In the genomic region with DNA sequence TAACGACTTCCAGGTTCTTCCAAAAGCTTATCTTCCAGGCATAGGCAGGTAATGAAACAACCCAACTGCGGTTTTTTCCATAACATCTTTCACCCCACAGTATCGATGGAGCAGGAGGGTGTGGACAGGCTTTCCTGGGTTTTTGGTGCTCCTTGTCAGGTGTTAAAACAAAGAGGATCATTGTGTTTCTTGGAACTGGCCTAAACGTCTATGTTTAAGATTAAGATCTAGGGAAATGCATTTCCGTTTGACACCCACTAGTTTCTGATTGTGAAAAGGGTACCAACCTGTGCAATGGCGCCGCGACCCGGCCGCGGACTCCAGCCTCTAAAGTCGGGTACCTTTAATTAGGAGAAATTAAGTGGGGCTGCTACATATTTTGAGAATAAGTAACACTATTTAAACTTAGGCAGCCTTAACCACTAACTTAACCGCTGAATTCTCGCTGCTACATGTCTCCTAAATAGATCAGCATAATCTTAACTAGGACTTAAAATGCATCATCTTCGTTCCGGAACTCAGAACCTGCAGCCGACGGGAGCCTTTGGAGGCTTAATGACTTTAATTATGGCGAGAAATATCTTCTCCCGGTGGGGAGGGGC, we compare ENCODE assay signal across 8 cellular contexts. TPM values are rescaled to one million over a fixed set of nuclear protein-coding genes. Genes with fewer than 3 reads are reported as not detected.
DNase-seq lines count a peak whose midpoint lies in the region; ATAC-seq and TF ChIP-seq lines count a peak whose summit lies in the region.

No MANE protein-coding gene starts in this region.

- no peaks in the 10 kb centered on the region for H3K9me3 Mint-ChIP-seq in activated B cell treated with CpG ODN at 0.5 μM for 24 hours

- H4K20me1 ChIP-seq in HCT116 (ENCODE audit: insufficient read depth) (no peaks in the 10 kb centered on the region), smooth muscle cell (ENCODE audit: low read depth) (no peaks in the 10 kb centered on the region)

- H3K27ac ChIP-seq in HCT116 (ENCODE audit: low read depth, low read length) (peak overlapping the region; percentile 97), smooth muscle cell (ENCODE audit: low read depth) (peak overlapping the region; percentile 96)

- RAD21 ChIA-PET in HCT116 (lab: Charles Lee; ENCODE audit: low non-redundant PET in 1 of 2, low total read pairs in 2 of 2, uncharacterized antibody in 2 of 2, unreplicated experiment in 2 of 2): interaction anchor here (0.9 to 1.7 kb wide), 5 partner anchors 9 to 112 kb away, joined by 3 to 12 read pairs (median 5); no protein-coding TSS in a partner anchor

- peak overlapping the region; percentile 80 for H3K4me2 ChIP-seq in HCT116 (ENCODE audit: low read length)
- H3K4me2 ChIP-seq in smooth muscle cell: peak overlapping the region; percentile 86

- TF ChIP-seq CTCF in HCT116 (IDR thresholded peaks at IDR 0.05 in 2 of 3, conservative IDR thresholded peaks at IDR 0.05 in 1 of 3; ENCODE audit: borderline replicate concordance in 1 of 3, insufficient read depth in 1 of 3, low read depth in 2 of 3, low read length in 2 of 3): peak in 2 of 3 experiments; percentile 15 to 30; a peak in 1 of 6 replicates
- no peak for TF ChIP-seq CTCF in activated B cell treated with CpG ODN at 0.5 μM for 24 hours (IDR thresholded peaks at IDR 0.05)
- no peak for TF ChIP-seq CTCF in smooth muscle cell (IDR thresholded peaks at IDR 0.05; ENCODE audit: borderline replicate concordance, insufficient read depth, poor library complexity, severe bottlenecking)

- H3K9me2 ChIP-seq in HCT116 (ENCODE audit: insufficient read depth): no peaks in the 10 kb centered on the region

- POLR2A ChIA-PET in HCT116 (lab: Charles Lee) (interaction anchor here (0.8 to 2.5 kb wide), 5 partner anchors 26 to 147 kb away, joined by 3 to 16 read pairs (median 3); partner anchors contain the start of gene ZNRF3), activated B cell treated with CpG ODN at 0.5 μM for 24 hours (lab: Charles Lee) (no interaction called here)

- H3K27me3 ChIP-seq in HCT116 (ENCODE audit: insufficient read depth, low read length) (no peaks in the 10 kb centered on the region), iPS-15b (ENCODE audit: control insufficient read depth, insufficient read depth, low read length) (no peaks in the 10 kb centered on the region), smooth muscle cell (ENCODE audit: low read depth) (no peaks in the 10 kb centered on the region)

- 5% methylated on average over 20 of the region's 20 CpGs for WGBS in smooth muscle cell (ENCODE audit: low lambda C conversion rate)

- H3K36me3 ChIP-seq in HCT116 (ENCODE audit: control insufficient read depth in 1 of 2, insufficient read depth in 2 of 2, low read length in 2 of 2) (no peaks in the 10 kb centered on the region), iPS-15b (ENCODE audit: control insufficient read depth, insufficient read depth, low read length) (no peaks in the 10 kb centered on the region), smooth muscle cell (ENCODE audit: low read depth) (no peaks in the 10 kb centered on the region)

- ATAC-seq in HCT116 (peak; percentile 16), activated B cell treated with CpG ODN at 0.5 μM for 24 hours (ENCODE audit: low read depth) (no peak), HG02970 (IDR thresholded peaks at IDR 0.05; ENCODE audit: low FRiP score, unreplicated experiment) (no peak)

- H3K4me3 ChIP-seq in HCT116 (replicated peaks in 1 of 2; ENCODE audit: low read depth in 1 of 2, low read length in 2 of 2) (peak overlapping the region; percentile 45 to 57), iPS-15b (ENCODE audit: low read depth, low read length) (peak overlapping the region; percentile 59), smooth muscle cell (peak overlapping the region; percentile 50)

- H3K36me3 Mint-ChIP-seq in activated B cell treated with CpG ODN at 0.5 μM for 24 hours (ENCODE audit: low read depth): no peaks in the 10 kb centered on the region

- H3K27ac Mint-ChIP-seq in activated B cell treated with CpG ODN at 0.5 μM for 24 hours: no peak overlapping the region

- peak overlapping the region; percentile 67 for H3K4me3 Mint-ChIP-seq in activated B cell treated with CpG ODN at 0.5 μM for 24 hours

- peaks cover 6% of the 10 kb centered on the region for H3K4me1 Mint-ChIP-seq in activated B cell treated with CpG ODN at 0.5 μM for 24 hours

- H3K4me1 ChIP-seq in HCT116 (ENCODE audit: control insufficient read depth in 1 of 2, insufficient read depth in 2 of 2, low read length in 2 of 2) (peaks cover 52 to 64% of the 10 kb centered on the region in 2 experiments), iPS-15b (ENCODE audit: control insufficient read depth, insufficient read depth, low read length) (peaks cover 16% of the 10 kb centered on the region), smooth muscle cell (ENCODE audit: low read depth) (peaks cover 25% of the 10 kb centered on the region)

- intact Hi-C loops in HCT116 (cut with micrococcal nuclease) (loop anchor here (2.0 kb wide), 1 partner anchor 53 kb away; no protein-coding TSS in a partner anchor), activated B cell treated with CpG ODN at 0.5 μM for 24 hours (cut with micrococcal nuclease) (no loop called here)

- CTCF ChIA-PET in HCT116 (lab: Charles Lee) (interaction anchor here (0.5 to 2.0 kb wide), 5 partner anchors 10 to 174 kb away, joined by 3 to 26 read pairs (median 4); partner anchors contain the start of gene ZNRF3), activated B cell treated with CpG ODN at 0.5 μM for 24 hours (lab: Charles Lee) (no interaction called here)

- H2AFZ ChIP-seq in HCT116 (ENCODE audit: low read depth, low read length, poor library complexity, severe bottlenecking) (no peak overlapping the region), smooth muscle cell (ENCODE audit: low read depth) (no peak overlapping the region)

- H3F3A ChIP-seq in smooth muscle cell (ENCODE audit: low read depth): peaks cover 20% of the 10 kb centered on the region

- TF ChIP-seq POLR2A in HCT116 (IDR thresholded peaks at IDR 0.05; ENCODE audit: borderline replicate concordance, extremely low read depth, insufficient read depth, insufficient read length): no peak

- H3K79me2 ChIP-seq in HCT116 (ENCODE audit: insufficient read depth, low read length): peaks cover 13% of the 10 kb centered on the region; the same call in 1 of the 2 replicates
- no peaks in the 10 kb centered on the region for H3K79me2 ChIP-seq in smooth muscle cell (ENCODE audit: low read depth)

- BruUV-seq in HCT116 (replicated peaks; lab: Mats Ljungman, UMichigan): TSS peak; percentile 75

- H3K27me3 Mint-ChIP-seq in activated B cell treated with CpG ODN at 0.5 μM for 24 hours: peaks cover 48% of the 10 kb centered on the region

- DNase-seq in HCT116 (ENCODE audit: low read depth, low spot score) (peak; percentile 50), activated B cell treated with CpG ODN at 0.5 μM for 24 hours (no peak), smooth muscle cell (lab: John Stamatoyannopoulos, UW; ENCODE audit: unreplicated experiment) (no peak), T-helper 1 cell (no peak), hepatic stellate cell (ENCODE audit: low spot score) (no peak), NCI-H82 (lab: John Stamatoyannopoulos, UW) (no peak)

- H3K9me3 ChIP-seq in HCT116 (ENCODE audit: control insufficient read depth in 1 of 2, insufficient read depth in 1 of 2, low read depth in 1 of 2, low read length in 2 of 2) (no peaks in the 10 kb centered on the region), iPS-15b (ENCODE audit: control insufficient read depth, insufficient read depth, low read length) (no peaks in the 10 kb centered on the region), smooth muscle cell (replicated peaks; ENCODE audit: low read depth) (no peaks in the 10 kb centered on the region)

- TF ChIP-seq RAD21 in HCT116 (IDR thresholded peaks at IDR 0.05; ENCODE audit: low read depth): peak; percentile 69

- H3K9ac ChIP-seq in HCT116 (ENCODE audit: low read length) (peak overlapping the region; percentile 68), iPS-15b (ENCODE audit: low read depth, low read length) (peak overlapping the region; percentile 39), smooth muscle cell (ENCODE audit: low read depth) (peak overlapping the region; percentile 92)

TF ChIP-seq in HCT116, 20 proteins besides CTCF, POLR2A, EP300 and RAD21 (continues in another document):
- TF ChIP-seq TCF7L2 (IDR thresholded peaks at IDR 0.05; ENCODE audit: borderline replicate concordance, extremely low read depth, insufficient read depth, insufficient read length) (no peak), CBX3 (IDR thresholded peaks at IDR 0.05; ENCODE audit: low read depth) (peak; percentile 53; the same call in 1 of the 2 replicates), REST (IDR thresholded peaks at IDR 0.05; ENCODE audit: low read depth) (no peak)

RNA-seq across cellular contexts. Expression of gene C22orf31, which starts 31.5 kb away (rescaled TPM):
- not detected for total RNA-seq in HCT116 (2021; ENCODE audit: unreplicated experiment)
- polyA plus RNA-seq in HCT116 (2012): not detected in 2 replicates
- not detected in 2 replicates for total RNA-seq in activated B cell treated with CpG ODN at 0.5 μM for 24 hours
- not detected in 2 replicates for total RNA-seq in smooth muscle cell
- polyA plus RNA-seq in smooth muscle cell: not detected in 2 replicates

RNA-seq across cellular contexts. Expression of gene KREMEN1, which starts 42.7 kb away (rescaled TPM):
- total RNA-seq in HCT116 (2021; ENCODE audit: unreplicated experiment) (31.9 TPM), activated B cell treated with CpG ODN at 0.5 μM for 24 hours (not detected in 2 replicates), smooth muscle cell (6.8 and 7.8 TPM in 2 replicates)
- 15.5 and 17.5 TPM in 2 replicates for polyA plus RNA-seq in HCT116 (2012)
- polyA plus RNA-seq in smooth muscle cell: 6.0 and 9.9 TPM in 2 replicates

Comparison
In these comparisons a context has a peak if more than half of its experiments do, and no peak if none do; other contexts are left out.
1. H3K9ac ChIP-seq: peak in every context shown above with its lines; median percentile 92 in smooth muscle cell; 68 in HCT116; 39 in iPS-15b.
2. CTCF ChIP-seq: peak in HCT116 (2 of 3); none in activated B cell treated with CpG ODN at 0.5 μM for 24 hours (single experiment) and smooth muscle cell (single experiment).
3. Peak in every context shown above with its lines, with median percentiles within 50 percentile points of each other: H3K4me3 ChIP-seq.